In the genomic region with DNA sequence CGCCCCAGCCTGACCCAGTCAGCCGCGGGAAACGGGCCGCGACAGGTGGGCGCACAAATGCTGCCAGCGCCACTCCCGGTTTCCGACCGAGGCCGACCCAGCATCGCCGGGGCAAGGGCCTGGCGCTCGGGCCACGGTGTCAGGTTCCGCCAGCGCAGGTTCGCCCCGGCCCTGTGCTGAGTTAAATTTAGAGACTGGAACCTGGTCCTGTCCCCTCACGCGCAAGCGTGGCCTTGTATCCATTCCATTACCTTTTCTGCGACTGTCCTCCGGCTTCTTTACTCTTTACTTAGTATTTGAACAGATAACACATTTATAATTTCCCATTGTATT, we compare ENCODE assay signal across 6 cellular contexts. TPM values are rescaled to one million over a fixed set of nuclear protein-coding genes. Genes with fewer than 3 reads are reported as not detected.
DNase-seq lines count a peak whose midpoint lies in the region; ATAC-seq and TF ChIP-seq lines count a peak whose summit lies in the region.

No MANE protein-coding gene starts in this region.

- no peaks in the 10 kb centered on the region; the same call in none of the 2 replicates for H3K27me3 ChIP-seq in GM06990 (replicated peaks; ENCODE audit: control insufficient read depth, insufficient read depth, low read length)
- peaks cover 0 to 4% of the 10 kb centered on the region in 2 donors for H3K27me3 ChIP-seq in naive thymus-derived CD4-positive, alpha-beta T cell (ENCODE audit: control insufficient read depth in 2 of 2, insufficient read depth in 2 of 2, low read length in 2 of 2)

- TF ChIP-seq CTCF in GM06990 (IDR thresholded peaks at IDR 0.05; ENCODE audit: insufficient read depth, low read length, poor library complexity, severe bottlenecking) (no peak), astrocyte of the spinal cord (IDR thresholded peaks at IDR 0.05; ENCODE audit: low read depth, low read length) (no peak)

- peaks cover 0 to 52% (median 11%) of the 10 kb centered on the region in 5 donors for H3K27me3 Mint-ChIP-seq in naive thymus-derived CD4-positive, alpha-beta T cell

- intact Hi-C loops in naive thymus-derived CD4-positive, alpha-beta T cell (cut with micrococcal nuclease): no loop called here

- POLR2A ChIA-PET in naive thymus-derived CD4-positive, alpha-beta T cell (lab: Charles Lee): interaction anchor here (0.8 to 8.9 kb wide), 6 partner anchors 8 to 56 kb away, joined by 3 to 259 read pairs (median 20); partner anchors contain the start of genes TRIM41 and TRIM52

- peaks cover 21 to 33% (median 29%) of the 10 kb centered on the region in 7 donors for H3K4me1 Mint-ChIP-seq in naive thymus-derived CD4-positive, alpha-beta T cell

- H3K9me3 ChIP-seq in naive thymus-derived CD4-positive, alpha-beta T cell (ENCODE audit: control insufficient read depth in 2 of 3, low read length in 3 of 3): no peaks in the 10 kb centered on the region

- H3K27ac Mint-ChIP-seq in naive thymus-derived CD4-positive, alpha-beta T cell: peak overlapping the region in 8 of 9 donors; percentile 90 to 100 (median 98)

- DNase-seq in GM06990 (ENCODE audit: extremely low read depth, insufficient read length) (no peak), astrocyte of the spinal cord (ENCODE audit: low read depth, low spot score) (no peak), NCI-H2196 treated with DMSO at 0.1 percent for 48 hours (lab: John Stamatoyannopoulos, UW; ENCODE audit: unreplicated experiment) (no peak), islet precursor cell (no peak), anterior cingulate cortex (lab: John Stamatoyannopoulos, UW) (no peak)
- no peak for DNase-seq in naive thymus-derived CD4-positive, alpha-beta T cell

- H3K36me3 Mint-ChIP-seq in naive thymus-derived CD4-positive, alpha-beta T cell: peaks cover 0 to 17% (median 0%) of the 10 kb centered on the region in 5 donors

- CTCF ChIA-PET in naive thymus-derived CD4-positive, alpha-beta T cell (lab: Charles Lee): interaction anchor here (0.5 to 4.1 kb wide), 5 partner anchors 13 to 631 kb away, joined by 3 to 18 read pairs (median 4); no protein-coding TSS in a partner anchor

- peak overlapping the region; percentile 88 to 99 (median 94) for H3K4me3 Mint-ChIP-seq in naive thymus-derived CD4-positive, alpha-beta T cell

- peaks cover 0 to 23% (median 3%) of the 10 kb centered on the region in 11 donors for H3K9me3 Mint-ChIP-seq in naive thymus-derived CD4-positive, alpha-beta T cell

- H3K4me3 ChIP-seq in GM06990 (replicated peaks; ENCODE audit: low read depth, low read length): peak overlapping the region; percentile 61
- peak overlapping the region; percentile 65 for H3K4me3 ChIP-seq in astrocyte of the spinal cord (ENCODE audit: low read depth, low read length)
- H3K4me3 ChIP-seq in naive thymus-derived CD4-positive, alpha-beta T cell (ENCODE audit: low read length): peak overlapping the region; percentile 67

- peaks cover 5 to 11% of the 10 kb centered on the region in 2 donors for H3K4me1 ChIP-seq in naive thymus-derived CD4-positive, alpha-beta T cell (ENCODE audit: control insufficient read depth in 2 of 2, insufficient read depth in 2 of 2, low read length in 2 of 2)

- ATAC-seq in naive thymus-derived CD4-positive, alpha-beta T cell: no peak

- no peaks in the 10 kb centered on the region for H3K36me3 ChIP-seq in GM06990 (ENCODE audit: control insufficient read depth, insufficient read depth, low read length)
- no peaks in the 10 kb centered on the region for H3K36me3 ChIP-seq in naive thymus-derived CD4-positive, alpha-beta T cell (ENCODE audit: control insufficient read depth in 2 of 3, insufficient read depth in 3 of 3, low read length in 3 of 3)

- no peak overlapping the region for H3K27ac ChIP-seq in naive thymus-derived CD4-positive, alpha-beta T cell (ENCODE audit: low read depth, low read length)

- in situ Hi-C loops in astrocyte of the spinal cord (cut with HindIII; ENCODE audit: low sequenced_read_pairs): no loop called here

RNA-seq across cellular contexts. Expression of gene TRIM7, which starts 0.4 kb away (rescaled TPM):
- 1 to 10 TPM; 1.1 to 6.1 (median 3.6) TPM for total RNA-seq in naive thymus-derived CD4-positive, alpha-beta T cell
- under 1 TPM in 1 of 2 donors, not detected in 1; 0.28 TPM for polyA plus RNA-seq in naive thymus-derived CD4-positive, alpha-beta T cell

RNA-seq across cellular contexts. Expression of gene TRIM41, which starts 17.7 kb away (rescaled TPM):
- total RNA-seq in naive thymus-derived CD4-positive, alpha-beta T cell: 10 to 100 TPM; 27.3 to 36.5 (median 32.6) TPM
- polyA plus RNA-seq in naive thymus-derived CD4-positive, alpha-beta T cell: 1 to 10 TPM in 1 of 2 donors, under 1 TPM in 1; 0.72 to 1.1 TPM

RNA-seq across cellular contexts. Expression of gene RACK1, which starts 38.3 kb away (rescaled TPM):
- total RNA-seq in naive thymus-derived CD4-positive, alpha-beta T cell: 1,000 to 10,000 TPM; 1,703 to 2,739 (median 2,322) TPM
- polyA plus RNA-seq in naive thymus-derived CD4-positive, alpha-beta T cell: 1,000 to 10,000 TPM; 2,748 to 2,829 TPM

RNA-seq across cellular contexts. Expression of gene TRIM52, which starts 55.6 kb away (rescaled TPM):
- total RNA-seq in naive thymus-derived CD4-positive, alpha-beta T cell: 10 to 100 TPM; 31.4 to 71.6 (median 35.7) TPM
- 10 to 100 TPM; 39.2 to 50.5 TPM for polyA plus RNA-seq in naive thymus-derived CD4-positive, alpha-beta T cell

RNA-seq across cellular contexts. Expression of gene OR2V2, which starts 58.0 kb away (rescaled TPM):
- not detected for total RNA-seq in naive thymus-derived CD4-positive, alpha-beta T cell
- not detected for polyA plus RNA-seq in naive thymus-derived CD4-positive, alpha-beta T cell
